ENCODE assay signal across 8 cellular contexts in the genomic region with DNA sequence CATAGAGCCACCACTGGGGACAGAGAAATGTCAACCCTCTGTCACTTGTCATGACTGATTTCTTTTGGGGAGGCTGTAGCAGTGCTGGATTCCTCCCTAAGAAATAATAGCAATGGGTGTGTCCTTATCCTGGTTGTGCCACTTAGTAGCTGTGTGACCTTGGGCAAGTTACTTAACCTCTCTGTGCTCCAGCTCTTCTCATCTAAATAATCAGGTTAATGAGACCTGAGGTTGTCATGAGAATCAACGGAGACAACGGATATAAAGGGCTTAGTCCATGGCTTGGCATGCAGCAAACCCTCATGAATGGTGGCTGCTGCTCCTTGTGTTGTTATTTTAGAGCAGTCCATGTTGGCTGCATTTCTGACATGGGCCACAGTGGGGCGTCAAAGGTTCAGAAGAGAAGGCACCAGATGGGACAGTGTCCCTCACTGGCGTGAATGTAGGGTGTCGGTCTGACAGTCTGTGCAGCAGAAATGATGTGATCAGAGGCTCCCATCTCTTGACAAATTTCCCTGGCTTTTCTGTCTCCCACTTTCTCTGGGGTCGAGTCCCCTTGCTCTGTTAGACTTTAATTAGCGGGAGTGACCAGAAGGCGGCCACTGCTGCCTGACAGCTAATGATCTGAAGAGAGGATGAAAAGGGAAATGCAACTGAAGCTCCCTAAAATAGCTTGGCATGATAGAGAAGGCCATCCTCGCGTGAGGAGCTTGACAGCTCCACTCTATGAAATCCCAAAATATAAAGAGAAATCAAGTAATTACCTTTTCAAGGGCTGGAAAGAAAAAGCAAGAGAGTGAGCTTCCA.
A peak's percentile ranks its signal among the peaks of the same experiment; 100 is the strongest.
DNase-seq lines count a peak whose midpoint lies in the region; ATAC-seq, FAIRE-seq and TF ChIP-seq lines count a peak whose summit lies in the region.

No MANE protein-coding gene starts in this region.

- 31% methylated on average over 10 of the region's 10 CpGs; no CpG with 5 or more reads in 1 of the 2 experiments for WGBS in H1 (ENCODE audit: extremely low coverage in 1 of 2, insufficient coverage in 1 of 2, insufficient read length in 1 of 2, insufficient replicate concordance in 2 of 2, low coverage in 1 of 2, low lambda C conversion rate in 2 of 2, missing lambda C conversion rate in 1 of 2), 2 experiments

- no peak overlapping the region for H2AK5ac ChIP-seq in H1 (ENCODE audit: low read depth, low read length)

- no peak overlapping the region for H4K8ac ChIP-seq in H1 (ENCODE audit: extremely low read depth, insufficient read depth, low read length)

- H3K4me3 ChIP-seq in SJCRH30 (no peak overlapping the region), H1 (ENCODE audit: extremely low read depth in 1 of 4, insufficient read depth in 2 of 4, low read depth in 3 of 4, low read length in 4 of 4) (no peak overlapping the region)

- TF ChIP-seq EP300 in Ishikawa (IDR thresholded peaks at IDR 0.05; ENCODE audit: borderline replicate concordance): no peak
- TF ChIP-seq EP300 in H1 (IDR thresholded peaks at IDR 0.05; ENCODE audit: borderline replicate concordance in 1 of 2, low read depth in 2 of 2, low read length in 2 of 2): no peak

- TF ChIP-seq RAD21 in Ishikawa (IDR thresholded peaks at IDR 0.05; ENCODE audit: low read depth): peak; percentile 71
- TF ChIP-seq RAD21 in H1 (IDR thresholded peaks at IDR 0.05 in 1 of 2, conservative IDR thresholded peaks at IDR 0.05 in 1 of 2; ENCODE audit: low read depth in 2 of 2, low read length in 2 of 2): peak; percentile 99

- H3K27ac ChIP-seq in SJCRH30 (no peak overlapping the region), H1 (ENCODE audit: low read depth, low read length) (no peak overlapping the region)

- H3K36me3 ChIP-seq in SJCRH30 (no peaks in the 10 kb centered on the region), H1 (ENCODE audit: control insufficient read depth in 2 of 4, insufficient read depth in 4 of 4, low read length in 3 of 4) (no peaks in the 10 kb centered on the region)

- H3K4ac ChIP-seq in H1 (replicated peaks; ENCODE audit: insufficient read length, low read depth, low read length): no peak overlapping the region

- FAIRE-seq in H1 (lab: Jason Lieb, UNC): peak; percentile 99

- no peaks in the 10 kb centered on the region for H3K9me3 ChIP-seq in SJCRH30 (replicated peaks)
- no peaks in the 10 kb centered on the region for H3K9me3 ChIP-seq in H1 (ENCODE audit: insufficient read depth in 2 of 2, low read depth in 1 of 2, low read length in 1 of 2)

- no peak overlapping the region for H2BK15ac ChIP-seq in H1 (ENCODE audit: low read length)

- no peak overlapping the region for H4K5ac ChIP-seq in H1 (ENCODE audit: insufficient read length, low read depth, low read length)

- H2BK120ac ChIP-seq in H1 (replicated peaks; ENCODE audit: low read depth, low read length): no peak overlapping the region

- no peak overlapping the region for H3K18ac ChIP-seq in H1 (ENCODE audit: extremely low read depth, low read length)

- H3K9ac ChIP-seq in H1 (replicated peaks in 1 of 4; ENCODE audit: extremely low read depth in 1 of 4, low read depth in 3 of 4, low read length in 3 of 4): no peak overlapping the region

- peak; percentile 83 to 96 (median 95) for TF ChIP-seq CTCF in H1 (IDR thresholded peaks at IDR 0.05; ENCODE audit: control extremely low read depth in 1 of 3, insufficient read depth in 1 of 3, low read depth in 1 of 3, low read length in 3 of 3)

- no peak for TF ChIP-seq POLR2A in H1 (IDR thresholded peaks at IDR 0.05; ENCODE audit: control extremely low read depth in 1 of 2, low read depth in 2 of 2, low read length in 2 of 2)

- no peaks in the 10 kb centered on the region for H3K23me2 ChIP-seq in H1 (ENCODE audit: low read depth, low read length)

- H3K56ac ChIP-seq in H1 (replicated peaks; ENCODE audit: insufficient read length, low read depth, low read length): no peak overlapping the region

- H3K79me1 ChIP-seq in H1 (ENCODE audit: low read depth, low read length): no peaks in the 10 kb centered on the region

- H3K4me1 ChIP-seq in SJCRH30: no peaks in the 10 kb centered on the region
- peaks cover 0 to 5% (median 2%) of the 10 kb centered on the region in 4 experiments; a peak in 4 of 7 replicates for H3K4me1 ChIP-seq in H1 (replicated peaks in 1 of 4; ENCODE audit: control insufficient read depth in 3 of 4, insufficient read depth in 4 of 4, low read length in 3 of 4)

- no peak overlapping the region for H3K23ac ChIP-seq in H1 (ENCODE audit: insufficient read length)

- no peak overlapping the region for H2BK20ac ChIP-seq in H1 (ENCODE audit: low read length)

- CTCF ChIA-PET in H1 (lab: Charles Lee; ENCODE audit: partially characterized antibody): interaction anchor here (0.6 to 13.2 kb wide), 82 partner anchors 10 to 997 kb away, joined by 3 to 216 read pairs (median 5); a partner anchor contains a TSS

- DNase-seq in stimulated activated CD4-positive, alpha-beta T cell treated with anti-CD3 and anti-CD28 coated beads, Interleukin-15, amount 100 ng/mL, for 24 hours: peak; percentile 44
- DNase-seq in stimulated activated CD4-positive, alpha-beta T cell treated with anti-CD3 and anti-CD28 coated beads, Interleukin-4, amount 100 ng/mL, for 1 hour: no peak
- DNase-seq in SJCRH30: peak; percentile 45 to 80
- DNase-seq in H1 (ENCODE audit: low read depth in 1 of 2, low spot score in 2 of 2): peak; percentile 56 to 96
- peak; percentile 90 for DNase-seq in medulla oblongata (ENCODE audit: extremely low spot score)

- POLR2A ChIA-PET in H1 (lab: Charles Lee; ENCODE audit: partially characterized antibody): interaction anchor here (1.4 kb wide), 1 partner anchor 528 kb away, joined by 3 read pairs; no protein-coding TSS in a partner anchor

- no peak overlapping the region for H4K91ac ChIP-seq in H1 (replicated peaks; ENCODE audit: insufficient read length, low read length)

- H3K79me2 ChIP-seq in H1 (ENCODE audit: control insufficient read depth in 1 of 2, insufficient read depth in 2 of 2, low read length in 2 of 2): no peaks in the 10 kb centered on the region

- H4K20me1 ChIP-seq in H1 (replicated peaks in 1 of 2; ENCODE audit: control insufficient read depth in 1 of 2, insufficient read depth in 2 of 2, low read length in 2 of 2): no peaks in the 10 kb centered on the region

- no peak overlapping the region for H2BK5ac ChIP-seq in H1 (ENCODE audit: low read depth, low read length)

- no peak overlapping the region for H2BK12ac ChIP-seq in H1 (ENCODE audit: low read depth, low read length)

- ATAC-seq in GM21786 (IDR thresholded peaks at IDR 0.05; ENCODE audit: unreplicated experiment): peak; percentile 92
- no peak for ATAC-seq in HG02970 (IDR thresholded peaks at IDR 0.05; ENCODE audit: low FRiP score, unreplicated experiment)

- no peak overlapping the region for H2AFZ ChIP-seq in H1 (ENCODE audit: low read length)

- H3K14ac ChIP-seq in H1 (ENCODE audit: insufficient read length): no peak overlapping the region

- no peaks in the 10 kb centered on the region for H3K27me3 ChIP-seq in SJCRH30
- H3K27me3 ChIP-seq in H1 (replicated peaks in 1 of 4; ENCODE audit: control insufficient read depth in 3 of 4, extremely low read depth in 1 of 4, insufficient read depth in 3 of 4, low read length in 3 of 4): no peaks in the 10 kb centered on the region

- H3K4me2 ChIP-seq in H1 (ENCODE audit: insufficient read depth in 1 of 2, low read depth in 2 of 2, low read length in 2 of 2): peak overlapping the region in 1 of 2 experiments; percentile 22; a peak in 1 of 4 replicates

TF ChIP-seq in Ishikawa, 13 proteins besides CTCF, POLR2A, EP300 and RAD21 (continues in another document):
- TF ChIP-seq TCF12 (IDR thresholded peaks at IDR 0.05; ENCODE audit: low read depth): no peak
- no peak for TF ChIP-seq EGR1 (IDR thresholded peaks at IDR 0.05)
- TF ChIP-seq TAF1 (IDR thresholded peaks at IDR 0.05; ENCODE audit: low read depth): no peak
- TF ChIP-seq TEAD4 (IDR thresholded peaks at IDR 0.05): no peak
- no peak for TF ChIP-seq FOXM1 (IDR thresholded peaks at IDR 0.05; ENCODE audit: borderline replicate concordance, low read depth)
- TF ChIP-seq CREB1 (IDR thresholded peaks at IDR 0.05; ENCODE audit: low read depth): no peak

TF ChIP-seq in H1, 55 proteins besides CTCF, POLR2A, EP300 and RAD21 (continues in another document):
- TF ChIP-seq, protein P1, sequence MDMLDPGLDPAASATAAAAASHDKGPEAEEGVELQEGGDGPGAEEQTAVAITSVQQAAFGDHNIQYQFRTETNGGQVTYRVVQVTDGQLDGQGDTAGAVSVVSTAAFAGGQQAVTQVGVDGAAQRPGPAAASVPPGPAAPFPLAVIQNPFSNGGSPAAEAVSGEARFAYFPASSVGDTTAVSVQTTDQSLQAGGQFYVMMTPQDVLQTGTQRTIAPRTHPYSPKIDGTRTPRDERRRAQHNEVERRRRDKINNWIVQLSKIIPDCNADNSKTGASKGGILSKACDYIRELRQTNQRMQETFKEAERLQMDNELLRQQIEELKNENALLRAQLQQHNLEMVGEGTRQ (IDR thresholded peaks at IDR 0.05; ENCODE audit: low read length): no peak
- TF ChIP-seq JUN (IDR thresholded peaks at IDR 0.05; ENCODE audit: low read depth, low read length) (no peak), EZH2 (IDR thresholded peaks at IDR 0.05; ENCODE audit: low read depth, low read length, severe bottlenecking) (no peak)
- TF ChIP-seq, protein P2, sequence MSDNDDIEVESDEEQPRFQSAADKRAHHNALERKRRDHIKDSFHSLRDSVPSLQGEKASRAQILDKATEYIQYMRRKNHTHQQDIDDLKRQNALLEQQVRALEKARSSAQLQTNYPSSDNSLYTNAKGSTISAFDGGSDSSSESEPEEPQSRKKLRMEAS (IDR thresholded peaks at IDR 0.05): 0 out of 2 replicates have a peak, but pooled peaks have one; percentile 35
